2 cellular contexts compared by ENCODE assay signal in genomic region chr16:2244926-2245795, GRCh38.
TF ChIP-seq lines count a peak whose summit lies in the region.

No MANE protein-coding gene starts in this region.

TF ChIP-seq in HEK293, 187 proteins besides CTCF, POLR2A, EP300 and RAD21:
- no peak for TF ChIP-seq ZNF202 (tag by site-specific recombination; IDR thresholded peaks at IDR 0.05; ENCODE audit: borderline replicate concordance)
- no peak for TF ChIP-seq ZNF664 (tag by site-specific recombination; IDR thresholded peaks at IDR 0.05)
- no peak for TF ChIP-seq EGR2 (tag by site-specific recombination; IDR thresholded peaks at IDR 0.05; ENCODE audit: low read depth)
- no peak for TF ChIP-seq ZNF654 (tag by site-specific recombination; IDR thresholded peaks at IDR 0.05; ENCODE audit: low read depth)
- peak; percentile 95 for TF ChIP-seq ZNF121 (tag by site-specific recombination; IDR thresholded peaks at IDR 0.05)
- no peak for TF ChIP-seq ZFHX2 (tag by site-specific recombination; conservative IDR thresholded peaks at IDR 0.05)
- TF ChIP-seq KLF1 (tag by site-specific recombination; IDR thresholded peaks at IDR 0.05) = 0 out of 2 replicates have a peak, but pooled peaks have one; percentile 22
- no peak for TF ChIP-seq ZNF18 (tag by site-specific recombination; IDR thresholded peaks at IDR 0.05)
- no peak for TF ChIP-seq ZNF514 (tag by site-specific recombination; IDR thresholded peaks at IDR 0.05)

TF ChIP-seq in K562, 482 proteins besides CTCF, POLR2A, EP300 and RAD21:
- TF ChIP-seq RBFOX2 (IDR thresholded peaks at IDR 0.05; ENCODE audit: low read depth, low read length) (peak; percentile 53; the same call in 1 of the 2 replicates), ZNF324 (CRISPR knock-in tag; IDR thresholded peaks at IDR 0.05) (no peak), POLR2G (IDR thresholded peaks at IDR 0.05; ENCODE audit: low read depth, low read length) (0 out of 2 replicates have a peak, but pooled peaks have one; percentile 30), MAZ (CRISPR knock-in tag; conservative IDR thresholded peaks at IDR 0.05 in 1 of 2, IDR thresholded peaks at IDR 0.05 in 1 of 2) (no peak), ZNF12 (CRISPR knock-in tag; IDR thresholded peaks at IDR 0.05) (peak; percentile 93), ZNF121 (CRISPR knock-in tag; conservative IDR thresholded peaks at IDR 0.05) (peak; percentile 77), GTF2B (IDR thresholded peaks at IDR 0.05; ENCODE audit: extremely low read depth, insufficient read length) (no peak)
